Comparison of ENCODE assay signal across 7 cellular contexts in genomic region chr12:132955094-132955932, GRCh38. TPM values are rescaled to one million over a fixed set of nuclear protein-coding genes. Genes with fewer than 3 reads are reported as not detected.
DNase-seq lines count a peak whose midpoint lies in the region; ATAC-seq and TF ChIP-seq lines count a peak whose summit lies in the region.

No MANE protein-coding gene starts in this region.

- 40% methylated on average over 32 of the region's 32 CpGs for WGBS in HUES64
- WGBS in esophagus muscularis mucosa, result 43% methylated on average over 20 of the region's 32 CpGs

- no peaks in the 10 kb centered on the region for H3K36me3 ChIP-seq in HUES64 (ENCODE audit: insufficient read depth, low read length)
- no peaks in the 10 kb centered on the region for H3K36me3 ChIP-seq in WERI-Rb-1
- no peaks in the 10 kb centered on the region for H3K36me3 ChIP-seq in esophagus muscularis mucosa
- H3K36me3 ChIP-seq in muscle layer of colon (ENCODE audit: insufficient read depth, low read length), result no peaks in the 10 kb centered on the region

- TF ChIP-seq EP300 in esophagus muscularis mucosa (IDR thresholded peaks at IDR 0.05), result no peak

- ATAC-seq in GM21390 (IDR thresholded peaks at IDR 0.05; ENCODE audit: unreplicated experiment), result peak; percentile 21

- H3K27ac ChIP-seq in HUES64 (ENCODE audit: low read depth, low read length) (peak overlapping the region; percentile 46; the same call in 1 of the 2 replicates), WERI-Rb-1 (peak overlapping the region; percentile 98), esophagus muscularis mucosa (replicated peaks in 1 of 4) (peak overlapping the region; percentile 91 to 96 (median 94)), muscle layer of colon (ENCODE audit: low read depth, low read length) (peak overlapping the region; percentile 79)

- DNase-seq in ELF-1 (ENCODE audit: low read depth, low spot score), result peak; percentile 71
- DNase-seq in WERI-Rb-1, result peak; percentile 64
- DNase-seq in esophagus muscularis mucosa (ENCODE audit: extremely low spot score), result no peak
- DNase-seq in ureter (ENCODE audit: low spot score), result peak; percentile 54

- H3K9me3 ChIP-seq in HUES64 (ENCODE audit: insufficient read depth, low read depth, low read length), result peaks cover 64% of the 10 kb centered on the region
- peaks cover 25% of the 10 kb centered on the region for H3K9me3 ChIP-seq in WERI-Rb-1 (ENCODE audit: severe bottlenecking)
- H3K9me3 ChIP-seq in esophagus muscularis mucosa, result peaks cover 0 to 10% (median 2%) of the 10 kb centered on the region in 4 donors
- H3K9me3 ChIP-seq in muscle layer of colon (ENCODE audit: low read length), result no peaks in the 10 kb centered on the region

- no peaks in the 10 kb centered on the region for H3K27me3 ChIP-seq in HUES64 (ENCODE audit: insufficient read depth, low read length)
- no peaks in the 10 kb centered on the region for H3K27me3 ChIP-seq in WERI-Rb-1 (ENCODE audit: insufficient read depth, low read depth, severe bottlenecking)
- H3K27me3 ChIP-seq in esophagus muscularis mucosa, result no peaks in the 10 kb centered on the region
- H3K27me3 ChIP-seq in muscle layer of colon (ENCODE audit: control insufficient read depth in 1 of 2, insufficient read depth in 2 of 2, low read length in 2 of 2), result no peaks in the 10 kb centered on the region

- no peaks in the 10 kb centered on the region for H3K4me1 ChIP-seq in HUES64 (ENCODE audit: insufficient read depth, low read length)
- peaks cover 16 to 30% (median 27%) of the 10 kb centered on the region in 4 donors for H3K4me1 ChIP-seq in esophagus muscularis mucosa
- peaks cover 11% of the 10 kb centered on the region for H3K4me1 ChIP-seq in muscle layer of colon (ENCODE audit: insufficient read depth, low read length)

- intact Hi-C loops in esophagus muscularis mucosa (cut with DNase I), result no loop called here

- H3K4me3 ChIP-seq in HUES64 (ENCODE audit: low read length) (peak overlapping the region; percentile 88), WERI-Rb-1 (ENCODE audit: low read depth, low read length) (peak overlapping the region; percentile 73), esophagus muscularis mucosa (peak overlapping the region; percentile 88 to 95 (median 90)), muscle layer of colon (ENCODE audit: low read depth in 1 of 2, low read length in 2 of 2) (peak overlapping the region; percentile 52 to 82)

- no peak for TF ChIP-seq CTCF in WERI-Rb-1 (IDR thresholded peaks at IDR 0.05; ENCODE audit: low read depth, low read length)
- no peak for TF ChIP-seq CTCF in esophagus muscularis mucosa (IDR thresholded peaks at IDR 0.05)

- no peak for TF ChIP-seq POLR2A in esophagus muscularis mucosa (IDR thresholded peaks at IDR 0.05; ENCODE audit: low read depth)

- H3K9ac ChIP-seq in HUES64 (ENCODE audit: low read depth, low read length) (peak overlapping the region; percentile 78), muscle layer of colon (ENCODE audit: low read length) (peak overlapping the region; percentile 74)

RNA-seq across cellular contexts. Expression of gene ZNF605, which starts 0.8 kb away (rescaled TPM):
- polyA plus RNA-seq in HUES64 (2013, experiment 1 of 2), result 6.0 TPM
- polyA plus RNA-seq in HUES64 (2013, experiment 2 of 2), result 5.6 TPM
- 1 to 10 TPM; 5.5 to 9.0 (median 6.1) TPM for total RNA-seq in esophagus muscularis mucosa
- 24.4 TPM for total RNA-seq in ureter

RNA-seq across cellular contexts. Expression of gene ZNF26, which starts 30.9 kb away (rescaled TPM):
- 5.2 TPM for polyA plus RNA-seq in HUES64 (2013, experiment 1 of 2)
- 4.2 TPM for polyA plus RNA-seq in HUES64 (2013, experiment 2 of 2)
- total RNA-seq in esophagus muscularis mucosa, result 10 to 100 TPM in 2 of 4 donors, 1 to 10 TPM in 2; 9.6 to 15.8 (median 10.9) TPM
- 21.6 TPM for total RNA-seq in ureter

Comparison
In these comparisons a context has a peak if more than half of its experiments do, and no peak if none do; other contexts are left out.
1. H3K27ac ChIP-seq: peak in every context shown above with its lines; median percentile 98 in WERI-Rb-1; 94 in esophagus muscularis mucosa; 79 in muscle layer of colon; 46 in HUES64.